Comparison of ENCODE assay signal across 2 cellular contexts in the genomic region with DNA sequence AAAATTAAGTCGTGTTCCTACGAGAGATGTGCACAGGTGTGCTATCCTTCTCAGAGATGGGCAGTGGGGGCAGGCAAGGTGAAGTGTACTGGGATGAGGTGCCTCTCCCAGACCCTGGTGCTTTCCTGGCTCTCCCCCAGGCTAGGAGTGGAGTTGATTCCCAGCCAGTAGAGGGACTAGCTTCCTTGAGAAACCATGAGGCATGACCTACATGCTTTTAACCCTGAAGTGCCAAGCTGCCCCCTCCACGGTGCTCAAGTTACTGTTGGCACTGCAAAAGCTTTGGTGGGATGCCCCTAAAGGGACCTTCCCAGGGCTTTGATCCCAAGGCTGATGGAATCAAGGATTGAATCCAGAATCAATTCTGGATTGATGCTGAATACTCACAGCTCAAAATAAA.
TF ChIP-seq lines count a peak whose summit lies in the region.

No MANE protein-coding gene starts in this region.

TF ChIP-seq in GM23338, 12 proteins besides CTCF, POLR2A, EP300 and RAD21 (continued from another document):
- TF ChIP-seq REST (IDR thresholded peaks at IDR 0.05; ENCODE audit: unreplicated experiment), result no peak
- TF ChIP-seq, protein P1, sequence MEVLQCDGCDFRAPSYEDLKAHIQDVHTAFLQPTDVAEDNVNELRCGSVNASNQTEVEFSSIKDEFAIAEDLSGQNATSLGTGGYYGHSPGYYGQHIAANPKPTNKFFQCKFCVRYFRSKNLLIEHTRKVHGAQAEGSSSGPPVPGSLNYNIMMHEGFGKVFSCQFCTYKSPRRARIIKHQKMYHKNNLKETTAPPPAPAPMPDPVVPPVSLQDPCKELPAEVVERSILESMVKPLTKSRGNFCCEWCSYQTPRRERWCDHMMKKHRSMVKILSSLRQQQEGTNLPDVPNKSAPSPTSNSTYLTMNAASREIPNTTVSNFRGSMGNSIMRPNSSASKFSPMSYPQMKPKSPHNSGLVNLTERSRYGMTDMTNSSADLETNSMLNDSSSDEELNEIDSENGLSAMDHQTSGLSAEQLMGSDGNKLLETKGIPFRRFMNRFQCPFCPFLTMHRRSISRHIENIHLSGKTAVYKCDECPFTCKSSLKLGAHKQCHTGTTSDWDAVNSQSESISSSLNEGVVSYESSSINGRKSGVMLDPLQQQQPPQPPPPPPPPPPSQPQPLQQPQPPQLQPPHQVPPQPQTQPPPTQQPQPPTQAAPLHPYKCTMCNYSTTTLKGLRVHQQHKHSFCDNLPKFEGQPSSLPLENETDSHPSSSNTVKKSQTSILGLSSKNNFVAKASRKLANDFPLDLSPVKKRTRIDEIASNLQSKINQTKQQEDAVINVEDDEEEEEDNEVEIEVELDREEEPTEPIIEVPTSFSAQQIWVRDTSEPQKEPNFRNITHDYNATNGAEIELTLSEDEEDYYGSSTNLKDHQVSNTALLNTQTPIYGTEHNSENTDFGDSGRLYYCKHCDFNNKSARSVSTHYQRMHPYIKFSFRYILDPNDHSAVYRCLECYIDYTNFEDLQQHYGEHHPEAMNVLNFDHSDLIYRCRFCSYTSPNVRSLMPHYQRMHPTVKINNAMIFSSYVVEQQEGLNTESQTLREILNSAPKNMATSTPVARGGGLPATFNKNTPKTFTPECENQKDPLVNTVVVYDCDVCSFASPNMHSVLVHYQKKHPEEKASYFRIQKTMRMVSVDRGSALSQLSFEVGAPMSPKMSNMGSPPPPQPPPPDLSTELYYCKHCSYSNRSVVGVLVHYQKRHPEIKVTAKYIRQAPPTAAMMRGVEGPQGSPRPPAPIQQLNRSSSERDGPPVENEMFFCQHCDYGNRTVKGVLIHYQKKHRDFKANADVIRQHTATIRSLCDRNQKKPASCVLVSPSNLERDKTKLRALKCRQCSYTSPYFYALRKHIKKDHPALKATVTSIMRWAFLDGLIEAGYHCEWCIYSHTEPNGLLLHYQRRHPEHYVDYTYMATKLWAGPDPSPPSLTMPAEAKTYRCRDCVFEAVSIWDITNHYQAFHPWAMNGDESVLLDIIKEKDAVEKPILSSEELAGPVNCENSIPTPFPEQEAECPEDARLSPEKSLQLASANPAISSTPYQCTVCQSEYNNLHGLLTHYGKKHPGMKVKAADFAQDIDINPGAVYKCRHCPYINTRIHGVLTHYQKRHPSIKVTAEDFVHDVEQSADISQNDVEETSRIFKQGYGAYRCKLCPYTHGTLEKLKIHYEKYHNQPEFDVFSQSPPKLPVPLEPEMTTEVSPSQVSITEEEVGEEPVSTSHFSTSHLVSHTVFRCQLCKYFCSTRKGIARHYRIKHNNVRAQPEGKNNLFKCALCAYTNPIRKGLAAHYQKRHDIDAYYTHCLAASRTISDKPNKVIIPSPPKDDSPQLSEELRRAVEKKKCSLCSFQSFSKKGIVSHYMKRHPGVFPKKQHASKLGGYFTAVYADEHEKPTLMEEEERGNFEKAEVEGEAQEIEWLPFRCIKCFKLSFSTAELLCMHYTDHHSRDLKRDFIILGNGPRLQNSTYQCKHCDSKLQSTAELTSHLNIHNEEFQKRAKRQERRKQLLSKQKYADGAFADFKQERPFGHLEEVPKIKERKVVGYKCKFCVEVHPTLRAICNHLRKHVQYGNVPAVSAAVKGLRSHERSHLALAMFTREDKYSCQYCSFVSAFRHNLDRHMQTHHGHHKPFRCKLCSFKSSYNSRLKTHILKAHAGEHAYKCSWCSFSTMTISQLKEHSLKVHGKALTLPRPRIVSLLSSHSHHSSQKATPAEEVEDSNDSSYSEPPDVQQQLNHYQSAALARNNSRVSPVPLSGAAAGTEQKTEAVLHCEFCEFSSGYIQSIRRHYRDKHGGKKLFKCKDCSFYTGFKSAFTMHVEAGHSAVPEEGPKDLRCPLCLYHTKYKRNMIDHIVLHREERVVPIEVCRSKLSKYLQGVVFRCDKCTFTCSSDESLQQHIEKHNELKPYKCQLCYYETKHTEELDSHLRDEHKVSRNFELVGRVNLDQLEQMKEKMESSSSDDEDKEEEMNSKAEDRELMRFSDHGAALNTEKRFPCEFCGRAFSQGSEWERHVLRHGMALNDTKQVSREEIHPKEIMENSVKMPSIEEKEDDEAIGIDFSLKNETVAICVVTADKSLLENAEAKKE (CRISPR knock-in tag; IDR thresholded peaks at IDR 0.05), result no peak
- TF ChIP-seq ZNF114 (CRISPR knock-in tag; IDR thresholded peaks at IDR 0.05), result no peak
- no peak for TF ChIP-seq EZH2 (IDR thresholded peaks at IDR 0.05; ENCODE audit: low read depth, unreplicated experiment)
- no peak for TF ChIP-seq NANOG (IDR thresholded peaks at IDR 0.05; ENCODE audit: borderline replicate concordance)
- TF ChIP-seq ZNF331 (CRISPR knock-in tag; IDR thresholded peaks at IDR 0.05; ENCODE audit: low read depth), result no peak
- TF ChIP-seq POLR2AphosphoS5 (IDR thresholded peaks at IDR 0.05; ENCODE audit: low read depth), result no peak
- no peak for TF ChIP-seq STAT1 (IDR thresholded peaks at IDR 0.05; ENCODE audit: unreplicated experiment)

TF ChIP-seq in neural cell, 6 proteins besides CTCF, POLR2A, EP300 and RAD21 (continued from another document):
- no peak for TF ChIP-seq REST (IDR thresholded peaks at IDR 0.05; ENCODE audit: borderline replicate concordance)
- TF ChIP-seq TAF1 (IDR thresholded peaks at IDR 0.05; ENCODE audit: low read depth), result no peak
- TF ChIP-seq SMC3 (conservative IDR thresholded peaks at IDR 0.05; ENCODE audit: poor library complexity), result no peak
- TF ChIP-seq POLR2AphosphoS5 (IDR thresholded peaks at IDR 0.05), result no peak
